ENCODE assay signal across 9 cellular contexts in the genomic region with DNA sequence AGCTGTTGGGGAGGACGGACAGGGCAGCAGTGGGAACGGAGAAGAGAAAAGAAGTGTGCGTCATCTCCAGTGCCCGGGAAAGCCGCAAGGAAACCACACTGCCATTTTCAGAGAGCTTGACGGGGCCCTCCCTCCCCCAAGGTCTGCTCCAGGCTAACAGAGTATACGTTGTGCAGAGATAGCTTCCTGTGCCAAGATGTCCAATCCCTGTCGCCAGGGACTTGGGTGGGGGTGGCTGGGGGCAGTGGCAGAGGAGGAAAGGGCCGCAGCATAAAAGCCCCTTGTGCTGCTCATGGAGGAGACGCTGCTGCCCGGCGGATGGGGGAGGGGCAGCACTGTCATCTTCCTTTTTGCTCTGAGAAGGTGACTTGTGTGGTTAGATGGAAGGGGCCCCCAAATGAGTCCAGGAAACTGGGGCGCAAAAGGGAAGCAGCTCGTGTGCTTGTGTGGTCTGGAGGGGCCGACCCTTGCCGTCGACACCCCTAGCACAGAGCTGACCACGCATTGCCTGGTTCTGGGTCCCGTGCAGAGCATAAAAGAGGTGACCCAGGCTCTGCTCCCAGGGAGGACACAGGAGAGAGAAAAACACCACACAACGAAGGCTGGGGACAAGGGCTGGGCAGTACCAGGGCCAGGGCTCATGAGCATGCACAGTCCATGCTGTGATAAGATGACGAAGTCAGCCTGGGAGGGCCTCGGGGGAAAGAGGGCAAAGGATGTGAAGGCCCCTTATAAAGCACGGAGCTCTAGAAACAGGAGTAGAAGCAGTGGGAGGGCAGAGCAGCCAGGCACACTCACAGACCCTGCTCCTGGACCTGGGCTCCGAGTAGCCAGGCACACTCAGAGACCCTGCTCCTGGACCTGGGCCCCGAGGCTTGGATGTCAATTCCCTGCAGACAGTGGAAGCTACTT.
DNase-seq lines count a peak whose midpoint lies in the region; ATAC-seq, FAIRE-seq and TF ChIP-seq lines count a peak whose summit lies in the region.
"Had no signal": no experiment of that assay in that cellular context is flagged by ENCODE, and none has a peak within 500 bp of the region (broad histone marks: within the 10 kb centered on the region; RNA-seq: fewer than 3 reads in every experiment).

No MANE protein-coding gene starts in this region.

- DNase-seq in SIG-M5 treated with dmso at 0.1 percent for 504 hours (lab: John Stamatoyannopoulos, UW; ENCODE audit: unreplicated experiment) (peak; percentile 82), SIG-M5 (lab: John Stamatoyannopoulos, UW) (no peak), mesenchymal stem cell (peak; percentile 60), transverse colon (peak; percentile 24), kidney (no peak), NCI-H146 (lab: John Stamatoyannopoulos, UW) (no peak)
- DNase-seq in activated CD8-positive, alpha-beta memory T cell treated with anti-CD3 and anti-CD28 coated beads, Interleukin-2, amount 10 ng/mL, durations not matched to agents 7 days and 5 days: peak; percentile 90

- no peak overlapping the region for H2BK5ac ChIP-seq in mesenchymal stem cell (ENCODE audit: low read depth, low read length, poor library complexity, severe bottlenecking)

- H3K27me3 Mint-ChIP-seq in activated CD8-positive, alpha-beta memory T cell treated with anti-CD3 and anti-CD28 coated beads, Interleukin-2, amount 10 ng/mL, durations not matched to agents 7 days and 5 days: no peaks in the 10 kb centered on the region

- no peak overlapping the region for H3K18ac ChIP-seq in mesenchymal stem cell (ENCODE audit: low read depth in 1 of 2, low read length in 2 of 2)

- H3K36me3 ChIP-seq in mesenchymal stem cell (ENCODE audit: control insufficient read depth in 1 of 2, insufficient read depth in 2 of 2, low read depth in 1 of 2, low read length in 2 of 2): no peaks in the 10 kb centered on the region
- no peaks in the 10 kb centered on the region for H3K36me3 ChIP-seq in transverse colon
- H3K36me3 ChIP-seq in kidney (ENCODE audit: control insufficient read depth in 1 of 2, insufficient read depth in 2 of 2, low read length in 2 of 2): no peaks in the 10 kb centered on the region

- no peak overlapping the region for H2AFZ ChIP-seq in mesenchymal stem cell (ENCODE audit: low read depth, low read length)

- peak overlapping the region; percentile 91 for H3K27ac Mint-ChIP-seq in activated CD8-positive, alpha-beta memory T cell treated with anti-CD3 and anti-CD28 coated beads, Interleukin-2, amount 10 ng/mL, durations not matched to agents 7 days and 5 days

- H2BK120ac ChIP-seq in mesenchymal stem cell (ENCODE audit: low read depth, low read length): no peak overlapping the region

- peaks cover 3% of the 10 kb centered on the region for H3K36me3 Mint-ChIP-seq in activated CD8-positive, alpha-beta memory T cell treated with anti-CD3 and anti-CD28 coated beads, Interleukin-2, amount 10 ng/mL, durations not matched to agents 7 days and 5 days

- CTCF ChIA-PET in activated CD8-positive, alpha-beta memory T cell treated with anti-CD3 and anti-CD28 coated beads, Interleukin-2, amount 10 ng/mL, durations not matched to agents 7 days and 5 days (lab: Charles Lee): interaction anchor here (0.9 to 4.7 kb wide), 12 partner anchors 7 to 650 kb away, joined by 3 to 47 read pairs (median 6); a partner anchor contains a TSS

- H3K9me3 Mint-ChIP-seq in activated CD8-positive, alpha-beta memory T cell treated with anti-CD3 and anti-CD28 coated beads, Interleukin-2, amount 10 ng/mL, durations not matched to agents 7 days and 5 days (ENCODE audit: low read depth): no peaks in the 10 kb centered on the region

- FAIRE-seq in kidney (lab: Jason Lieb, UNC): no peak
- FAIRE-seq: A204.1 had no signal

- H3K79me1 ChIP-seq in mesenchymal stem cell (replicated peaks; ENCODE audit: low read length, poor library complexity, severe bottlenecking): no peaks in the 10 kb centered on the region

- no peak for TF ChIP-seq CTCF in transverse colon (IDR thresholded peaks at IDR 0.05)
- no peak for TF ChIP-seq CTCF in kidney (IDR thresholded peaks at IDR 0.05; ENCODE audit: borderline replicate concordance, extremely low read depth, insufficient read depth)

- intact Hi-C loops in transverse colon (cut with DNase I; ENCODE audit: low total_unique reads): loop anchor here (10.0 kb wide), 1 partner anchor 435 kb away; no protein-coding TSS in a partner anchor
- intact Hi-C loops in kidney (cut with DNase I): loop anchor here (10.0 kb wide), 1 partner anchor 445 kb away; a partner anchor contains a TSS

- H3K9ac ChIP-seq in mesenchymal stem cell (ENCODE audit: low read length) (no peak overlapping the region), kidney (ENCODE audit: low read length in 2 of 2) (no peak overlapping the region)

- H3K27ac ChIP-seq in mesenchymal stem cell (ENCODE audit: low read length, poor library complexity, severe bottlenecking) (no peak overlapping the region), transverse colon (no peak overlapping the region), kidney (ENCODE audit: low read depth in 2 of 2, low read length in 2 of 2) (no peak overlapping the region)

- H2AK5ac ChIP-seq in mesenchymal stem cell (ENCODE audit: low read length, severe bottlenecking): no peak overlapping the region

- H3K9me3 ChIP-seq in mesenchymal stem cell (ENCODE audit: control insufficient read depth, low read length) (no peaks in the 10 kb centered on the region), transverse colon (no peaks in the 10 kb centered on the region), kidney (ENCODE audit: control insufficient read depth in 1 of 2, low read length in 2 of 2) (no peaks in the 10 kb centered on the region)

- H3K14ac ChIP-seq in mesenchymal stem cell (ENCODE audit: low read length in 2 of 2): no peak overlapping the region

- H3K23ac ChIP-seq in mesenchymal stem cell (ENCODE audit: low read length in 2 of 2): no peak overlapping the region

- TF ChIP-seq EP300 in transverse colon (IDR thresholded peaks at IDR 0.05; ENCODE audit: low read depth): no peak

- H4K91ac ChIP-seq in mesenchymal stem cell (ENCODE audit: low read length): no peak overlapping the region

- no peak overlapping the region for H3K4ac ChIP-seq in mesenchymal stem cell (ENCODE audit: low read depth in 1 of 2, low read length in 2 of 2)

- peak overlapping the region; percentile 9 for H4K8ac ChIP-seq in mesenchymal stem cell (ENCODE audit: low read length)

- H3K4me3 Mint-ChIP-seq in activated CD8-positive, alpha-beta memory T cell treated with anti-CD3 and anti-CD28 coated beads, Interleukin-2, amount 10 ng/mL, durations not matched to agents 7 days and 5 days: peak overlapping the region; percentile 50

- peaks cover 44% of the 10 kb centered on the region for H3K4me1 Mint-ChIP-seq in activated CD8-positive, alpha-beta memory T cell treated with anti-CD3 and anti-CD28 coated beads, Interleukin-2, amount 10 ng/mL, durations not matched to agents 7 days and 5 days

- in situ Hi-C loops in transverse colon (cut with MboI; ENCODE audit: low pct_ligation_motif_present in 1 of 4, low pct_unique_long_range_greater_than_20kb in 1 of 4, low sequenced_read_pairs in 3 of 4): loop anchor here (10.0 kb wide), 4 partner anchors 165 to 655 kb away; no protein-coding TSS in a partner anchor

- H3K27me3 ChIP-seq in mesenchymal stem cell (ENCODE audit: control insufficient read depth in 1 of 2, insufficient read depth in 1 of 2, low read length in 2 of 2) (no peaks in the 10 kb centered on the region), transverse colon (no peaks in the 10 kb centered on the region)

- H2BK12ac ChIP-seq in mesenchymal stem cell (ENCODE audit: low read length in 2 of 2): no peak overlapping the region

- TF ChIP-seq POLR2A in transverse colon (IDR thresholded peaks at IDR 0.05): no peak

- H3K4me1 ChIP-seq in mesenchymal stem cell (ENCODE audit: control insufficient read depth, insufficient read depth, low read depth, low read length): peaks cover 16% of the 10 kb centered on the region
- peaks cover 0 to 3% (median 0%) of the 10 kb centered on the region in 4 donors for H3K4me1 ChIP-seq in transverse colon
- H3K4me1 ChIP-seq in kidney (ENCODE audit: control insufficient read depth in 1 of 2, insufficient read depth in 1 of 2, low read depth in 1 of 2, low read length in 2 of 2): no peaks in the 10 kb centered on the region

- no peak overlapping the region for H3K4me3 ChIP-seq in mesenchymal stem cell (ENCODE audit: insufficient read depth in 1 of 2, low read depth in 1 of 2, low read length in 2 of 2)
- no peak overlapping the region for H3K4me3 ChIP-seq in transverse colon
- H3K4me3 ChIP-seq in kidney (ENCODE audit: low read length in 2 of 2): no peak overlapping the region

- WGBS in mesenchymal stem cell: 80% methylated on average over 25 of the region's 25 CpGs
- WGBS in transverse colon (ENCODE audit: low coverage in 1 of 2), 2 donors: 61 to 70% methylated on average over 12 to 25 of the region's 25 CpGs

- no peak overlapping the region for H3K4me2 ChIP-seq in mesenchymal stem cell (ENCODE audit: low read length, poor library complexity, severe bottlenecking)

- ATAC-seq in activated CD8-positive, alpha-beta memory T cell treated with anti-CD3 and anti-CD28 coated beads, Interleukin-2, amount 10 ng/mL, durations not matched to agents 7 days and 5 days: peak; percentile 88
- ATAC-seq in HG03025 (IDR thresholded peaks at IDR 0.05; ENCODE audit: low FRiP score, unreplicated experiment): no peak

- H2BK15ac ChIP-seq in mesenchymal stem cell (ENCODE audit: low read depth, poor library complexity, severe bottlenecking): no peak overlapping the region

Comparison
In these comparisons a context has a peak if more than half of its experiments do, and no peak if none do; other contexts are left out.
1. DNase-seq: peak in SIG-M5 treated with dmso at 0.1 percent for 504 hours (single experiment), activated CD8-positive, alpha-beta memory T cell treated with anti-CD3 and anti-CD28 coated beads, Interleukin-2, amount 10 ng/mL, durations not matched to agents 7 days and 5 days (single experiment), mesenchymal stem cell (single experiment) and transverse colon (single experiment); none in SIG-M5 (single experiment), kidney (single experiment) and NCI-H146 (single experiment).